1 cellular context compared by ENCODE assay signal in genomic region chr1:7008975-7009740, GRCh38.
TF ChIP-seq lines count a peak whose summit lies in the region.

No MANE protein-coding gene starts in this region.

TF ChIP-seq in K562, 482 proteins besides CTCF, POLR2A, EP300 and RAD21 (continued from another document):
- TF ChIP-seq, protein P1, sequence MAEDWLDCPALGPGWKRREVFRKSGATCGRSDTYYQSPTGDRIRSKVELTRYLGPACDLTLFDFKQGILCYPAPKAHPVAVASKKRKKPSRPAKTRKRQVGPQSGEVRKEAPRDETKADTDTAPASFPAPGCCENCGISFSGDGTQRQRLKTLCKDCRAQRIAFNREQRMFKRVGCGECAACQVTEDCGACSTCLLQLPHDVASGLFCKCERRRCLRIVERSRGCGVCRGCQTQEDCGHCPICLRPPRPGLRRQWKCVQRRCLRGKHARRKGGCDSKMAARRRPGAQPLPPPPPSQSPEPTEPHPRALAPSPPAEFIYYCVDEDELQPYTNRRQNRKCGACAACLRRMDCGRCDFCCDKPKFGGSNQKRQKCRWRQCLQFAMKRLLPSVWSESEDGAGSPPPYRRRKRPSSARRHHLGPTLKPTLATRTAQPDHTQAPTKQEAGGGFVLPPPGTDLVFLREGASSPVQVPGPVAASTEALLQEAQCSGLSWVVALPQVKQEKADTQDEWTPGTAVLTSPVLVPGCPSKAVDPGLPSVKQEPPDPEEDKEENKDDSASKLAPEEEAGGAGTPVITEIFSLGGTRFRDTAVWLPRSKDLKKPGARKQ (CRISPR knock-in tag; IDR thresholded peaks at IDR 0.05), result no peak
- no peak for TF ChIP-seq CBFB (CRISPR knock-in tag; IDR thresholded peaks at IDR 0.05)
- no peak for TF ChIP-seq YY1 (IDR thresholded peaks at IDR 0.05; ENCODE audit: borderline replicate concordance in 1 of 3, control insufficient read depth in 1 of 3, extremely low read depth in 1 of 3, insufficient read depth in 3 of 3, insufficient read length in 1 of 3, insufficient replicate concordance in 2 of 3, low read depth in 1 of 3, low read length in 2 of 3)
- TF ChIP-seq MAFG (tag; conservative IDR thresholded peaks at IDR 0.05), result no peak
- no peak for TF ChIP-seq GABPB1 (CRISPR knock-in tag; IDR thresholded peaks at IDR 0.05)
- no peak for TF ChIP-seq GATAD2A (IDR thresholded peaks at IDR 0.05)
- TF ChIP-seq TEAD1 (CRISPR knock-in tag; IDR thresholded peaks at IDR 0.05), result no peak
- TF ChIP-seq, protein P2, sequence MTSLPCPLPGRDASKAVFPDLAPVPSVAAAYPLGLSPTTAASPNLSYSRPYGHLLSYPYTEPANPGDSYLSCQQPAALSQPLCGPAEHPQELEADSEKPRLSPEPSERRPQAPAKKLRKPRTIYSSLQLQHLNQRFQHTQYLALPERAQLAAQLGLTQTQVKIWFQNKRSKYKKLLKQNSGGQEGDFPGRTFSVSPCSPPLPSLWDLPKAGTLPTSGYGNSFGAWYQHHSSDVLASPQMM (CRISPR knock-in tag; IDR thresholded peaks at IDR 0.05), result no peak
- TF ChIP-seq MYC (IDR thresholded peaks at IDR 0.05; ENCODE audit: low read depth, low read length), result no peak
- no peak for TF ChIP-seq MYC (CRISPR knock-in tag; IDR thresholded peaks at IDR 0.05; ENCODE audit: borderline replicate concordance, low read depth)
- no peak for TF ChIP-seq PBX2 (CRISPR knock-in tag; IDR thresholded peaks at IDR 0.05; ENCODE audit: low read depth)
- no peak for TF ChIP-seq PBX2 (tag; conservative IDR thresholded peaks at IDR 0.05; ENCODE audit: low read depth)
- no peak for TF ChIP-seq RBBP5 (IDR thresholded peaks at IDR 0.05; ENCODE audit: borderline replicate concordance, insufficient read depth, low read length, poor library complexity, severe bottlenecking)
- TF ChIP-seq DPF2 (IDR thresholded peaks at IDR 0.05), result no peak
- no peak for TF ChIP-seq JUN (IDR thresholded peaks at IDR 0.05; ENCODE audit: borderline replicate concordance, low read depth, low read length)
- no peak for TF ChIP-seq JUN (CRISPR knock-in tag; IDR thresholded peaks at IDR 0.05; ENCODE audit: borderline replicate concordance)
- TF ChIP-seq, protein P3, sequence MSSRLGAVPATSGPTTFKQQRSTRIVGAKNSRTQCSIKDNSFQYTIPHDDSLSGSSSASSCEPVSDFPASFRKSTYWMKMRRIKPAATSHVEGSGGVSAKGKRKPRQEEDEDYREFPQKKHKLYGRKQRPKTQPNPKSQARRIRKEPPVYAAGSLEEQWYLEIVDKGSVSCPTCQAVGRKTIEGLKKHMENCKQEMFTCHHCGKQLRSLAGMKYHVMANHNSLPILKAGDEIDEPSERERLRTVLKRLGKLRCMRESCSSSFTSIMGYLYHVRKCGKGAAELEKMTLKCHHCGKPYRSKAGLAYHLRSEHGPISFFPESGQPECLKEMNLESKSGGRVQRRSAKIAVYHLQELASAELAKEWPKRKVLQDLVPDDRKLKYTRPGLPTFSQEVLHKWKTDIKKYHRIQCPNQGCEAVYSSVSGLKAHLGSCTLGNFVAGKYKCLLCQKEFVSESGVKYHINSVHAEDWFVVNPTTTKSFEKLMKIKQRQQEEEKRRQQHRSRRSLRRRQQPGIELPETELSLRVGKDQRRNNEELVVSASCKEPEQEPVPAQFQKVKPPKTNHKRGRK (tag; IDR thresholded peaks at IDR 0.05), result no peak
- TF ChIP-seq ZNF589 (CRISPR knock-in tag; IDR thresholded peaks at IDR 0.05; ENCODE audit: low read depth), result no peak
